Comparison of ENCODE assay signal across 8 cellular contexts in the genomic region with DNA sequence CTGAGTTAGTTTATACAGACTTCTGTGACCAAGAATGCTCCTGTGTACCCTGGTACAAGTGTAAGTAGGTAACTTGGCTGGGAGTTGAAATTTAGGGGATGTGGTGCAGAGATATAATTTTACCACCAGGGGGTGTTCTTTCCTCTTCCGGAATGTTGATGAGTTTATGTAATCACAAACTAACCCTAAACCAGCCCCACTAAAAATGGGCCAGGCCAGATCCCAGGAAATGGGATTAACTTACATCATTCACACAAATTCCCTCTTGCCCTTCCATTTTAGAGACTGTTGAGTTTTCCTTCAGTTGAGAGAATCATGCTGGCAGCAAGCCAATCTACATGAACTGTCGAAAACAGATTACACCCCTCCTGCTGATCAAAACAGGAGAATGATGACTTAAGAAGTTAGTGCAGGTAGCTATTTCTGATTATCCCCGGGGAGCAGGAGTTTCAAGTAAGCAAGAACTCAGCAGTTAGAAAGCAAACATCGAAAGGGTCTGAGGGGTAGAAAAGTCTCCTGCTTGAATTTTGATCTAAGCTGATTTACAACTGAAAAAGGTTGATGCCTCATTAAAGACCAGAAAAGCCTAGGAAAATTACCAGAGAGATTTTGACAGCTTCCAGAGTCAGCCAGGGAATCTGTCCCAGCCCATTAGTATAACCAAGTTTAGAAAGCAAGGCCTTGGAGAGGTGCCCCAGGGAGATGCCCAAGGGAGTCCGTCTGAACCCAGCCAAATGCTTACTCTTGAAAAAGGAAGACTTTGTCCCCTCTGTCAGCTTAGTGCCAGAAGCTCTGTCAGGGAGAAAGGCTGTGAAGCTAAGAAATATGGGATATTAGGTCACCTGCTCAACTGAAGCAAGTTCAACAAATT. TPM values are rescaled to one million over a fixed set of nuclear protein-coding genes. Genes with fewer than 3 reads are reported as not detected.
DNase-seq lines count a peak whose midpoint lies in the region; ATAC-seq and TF ChIP-seq lines count a peak whose summit lies in the region.

No MANE protein-coding gene starts in this region.

- no peaks in the 10 kb centered on the region for H3K9me3 Mint-ChIP-seq in activated naive CD4-positive, alpha-beta T cell treated with anti-CD3 and anti-CD28 coated beads, Interleukin-2, amount 50 U/mL, for 72 hours

- H3K36me3 ChIP-seq in HUES6 (ENCODE audit: control insufficient read depth, insufficient read depth, low read length), result no peaks in the 10 kb centered on the region
- H3K36me3 ChIP-seq in PC-3 (ENCODE audit: low read depth, low read length), result no peaks in the 10 kb centered on the region
- H3K36me3 ChIP-seq in gastroesophageal sphincter, result no peaks in the 10 kb centered on the region

- TF ChIP-seq CTCF in AG10803 (conservative IDR thresholded peaks at IDR 0.05; ENCODE audit: low read length) (peak; percentile 83), PC-3 (conservative IDR thresholded peaks at IDR 0.05; ENCODE audit: low read depth, low read length) (peak; percentile 68), gastroesophageal sphincter (IDR thresholded peaks at IDR 0.05) (peak; percentile 50 to 88 (median 78)), omental fat pad (IDR thresholded peaks at IDR 0.05) (peak in 2 of 3 donors; percentile 61 to 64)

- no peaks in the 10 kb centered on the region for H4K20me1 ChIP-seq in PC-3 (ENCODE audit: low read length)

- H3K9me3 ChIP-seq in HUES6 (ENCODE audit: control insufficient read depth, insufficient read depth, low read depth, low read length) (no peaks in the 10 kb centered on the region), PC-3 (ENCODE audit: low read length) (no peaks in the 10 kb centered on the region), gastroesophageal sphincter (no peaks in the 10 kb centered on the region)

- WGBS in gastroesophageal sphincter (ENCODE audit: low coverage in 1 of 2), 2 donors, result 10 to 21% methylated on average over 5 of the region's 5 CpGs

- intact Hi-C loops in PC-3 (cut with micrococcal nuclease), result loop anchor here (2.0 to 5.0 kb wide), 3 partner anchors 106 to 640 kb away; a partner anchor contains a TSS

- CTCF ChIA-PET in PC-3 (lab: Charles Lee), result interaction anchor here (0.6 kb wide), 2 partner anchors 29 to 642 kb away, joined by 3 read pairs; no protein-coding TSS in a partner anchor

- no TSS peak for BruUV-seq in PC-3 (replicated peaks; lab: Mats Ljungman, UMichigan)

- H3K9ac ChIP-seq in HUES6 (ENCODE audit: low read length) (peak overlapping the region; percentile 30), PC-3 (ENCODE audit: low read length) (no peak overlapping the region)

- H3K4me3 ChIP-seq in AG10803 (ENCODE audit: low read length) (no peak overlapping the region), HUES6 (ENCODE audit: low read depth, low read length) (no peak overlapping the region), PC-3 (ENCODE audit: low read length) (no peak overlapping the region), gastroesophageal sphincter (no peak overlapping the region)

- H3K27ac ChIP-seq in HUES6 (ENCODE audit: low read depth, low read length), result peak overlapping the region; percentile 48; the same call in 1 of the 2 replicates
- no peak overlapping the region for H3K27ac ChIP-seq in PC-3 (ENCODE audit: low read length)
- peak overlapping the region; percentile 79 to 96 (median 85) for H3K27ac ChIP-seq in gastroesophageal sphincter

- no peaks in the 10 kb centered on the region for H3K36me3 Mint-ChIP-seq in activated naive CD4-positive, alpha-beta T cell treated with anti-CD3 and anti-CD28 coated beads, Interleukin-2, amount 50 U/mL, for 72 hours

- H3K27ac Mint-ChIP-seq in activated naive CD4-positive, alpha-beta T cell treated with anti-CD3 and anti-CD28 coated beads, Interleukin-2, amount 50 U/mL, for 72 hours, result peak overlapping the region in 1 of 2 donors; percentile 81

- no peak for TF ChIP-seq EP300 in gastroesophageal sphincter (IDR thresholded peaks at IDR 0.05)

- H3K27me3 ChIP-seq in HUES6 (ENCODE audit: control insufficient read depth, insufficient read depth, low read length) (no peaks in the 10 kb centered on the region), PC-3 (ENCODE audit: low read length) (no peaks in the 10 kb centered on the region), gastroesophageal sphincter (no peaks in the 10 kb centered on the region)

- POLR2A ChIA-PET in PC-3 (lab: Charles Lee; ENCODE audit: unreplicated experiment), result no interaction called here

- H3K4me1 ChIP-seq in HUES6 (ENCODE audit: control insufficient read depth, insufficient read depth, low read length), result peaks cover 18% of the 10 kb centered on the region
- no peaks in the 10 kb centered on the region for H3K4me1 ChIP-seq in PC-3 (ENCODE audit: insufficient read depth, low read length)
- H3K4me1 ChIP-seq in gastroesophageal sphincter, result peaks cover 15 to 58% (median 17%) of the 10 kb centered on the region in 3 donors

- H2AFZ ChIP-seq in PC-3 (ENCODE audit: low read length), result no peak overlapping the region

- no peak overlapping the region for H3K4me2 ChIP-seq in PC-3 (ENCODE audit: low read length)

- H3K9me2 ChIP-seq in PC-3 (replicated peaks; ENCODE audit: low read length), result no peaks in the 10 kb centered on the region

- DNase-seq in AG10803 (ENCODE audit: low read depth) (peak; percentile 76), PC-3 (peak; percentile 66), omental fat pad (ENCODE audit: low spot score) (no peak)
- DNase-seq in activated naive CD4-positive, alpha-beta T cell treated with anti-CD3 and anti-CD28 coated beads, Interleukin-2, amount 50 U/mL, for 72 hours (ENCODE audit: low spot score in 2 of 2), result peak in 1 of 2 donors; percentile 32

- no peaks in the 10 kb centered on the region for H3K79me2 ChIP-seq in PC-3 (ENCODE audit: low read length)

- no peak for TF ChIP-seq POLR2A in gastroesophageal sphincter (IDR thresholded peaks at IDR 0.05)

- H3F3A ChIP-seq in PC-3 (ENCODE audit: low read length, unreplicated experiment), result no peaks in the 10 kb centered on the region

- peak; percentile 60 for ATAC-seq in GM18502 (IDR thresholded peaks at IDR 0.05; ENCODE audit: poor library complexity, unreplicated experiment)
- peak; percentile 73 for ATAC-seq in PC-3
- peak; percentile 75 to 87 for ATAC-seq in activated naive CD4-positive, alpha-beta T cell treated with anti-CD3 and anti-CD28 coated beads, Interleukin-2, amount 50 U/mL, for 72 hours
- ATAC-seq in gastroesophageal sphincter, result peak; percentile 77
- ATAC-seq in omental fat pad (ENCODE audit: low FRiP score), result peak; percentile 82
- ATAC-seq in GM21360 (IDR thresholded peaks at IDR 0.05; ENCODE audit: unreplicated experiment), result no peak

RNA-seq across cellular contexts. Expression of a gene that starts 32.3 kb away (rescaled TPM):
- total RNA-seq in PC-3 (2014; rRNA removed) (11.6 and 19.0 TPM in 2 replicates), gastroesophageal sphincter (10 to 100 TPM; 36.7 to 51.4 (median 39.2) TPM), omental fat pad (10 to 100 TPM; 27.4 to 42.9 (median 35.0) TPM)
- total RNA-seq in activated naive CD4-positive, alpha-beta T cell treated with anti-CD3 and anti-CD28 coated beads, Interleukin-2, amount 50 U/mL, for 72 hours, result 10 to 100 TPM; 51.5 to 70.4 TPM
